ENCODE assay signal across 1 cellular context in the genomic region with DNA sequence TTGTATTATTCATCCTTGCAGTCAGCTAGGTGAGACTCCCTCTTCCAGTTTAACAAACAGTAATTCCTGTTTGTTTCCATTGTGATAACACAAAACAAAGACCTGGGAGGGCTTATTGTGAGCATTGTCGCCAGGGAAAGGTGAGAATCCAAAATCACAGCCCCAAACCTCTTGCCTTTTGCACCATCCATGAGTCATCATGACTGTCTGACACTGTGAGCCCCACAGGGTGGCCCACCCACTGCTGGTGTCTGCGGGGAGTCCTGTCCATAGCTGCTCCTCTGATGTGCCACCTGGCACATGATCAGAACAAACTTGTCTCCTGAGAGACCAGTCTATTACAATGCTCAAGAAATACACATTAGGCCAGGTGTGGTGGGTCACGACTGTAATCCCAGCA.
TF ChIP-seq lines count a peak whose summit lies in the region.

No MANE protein-coding gene starts in this region.

TF ChIP-seq in GM23338, 12 proteins besides CTCF, POLR2A, EP300 and RAD21:
- TF ChIP-seq, protein P1, sequence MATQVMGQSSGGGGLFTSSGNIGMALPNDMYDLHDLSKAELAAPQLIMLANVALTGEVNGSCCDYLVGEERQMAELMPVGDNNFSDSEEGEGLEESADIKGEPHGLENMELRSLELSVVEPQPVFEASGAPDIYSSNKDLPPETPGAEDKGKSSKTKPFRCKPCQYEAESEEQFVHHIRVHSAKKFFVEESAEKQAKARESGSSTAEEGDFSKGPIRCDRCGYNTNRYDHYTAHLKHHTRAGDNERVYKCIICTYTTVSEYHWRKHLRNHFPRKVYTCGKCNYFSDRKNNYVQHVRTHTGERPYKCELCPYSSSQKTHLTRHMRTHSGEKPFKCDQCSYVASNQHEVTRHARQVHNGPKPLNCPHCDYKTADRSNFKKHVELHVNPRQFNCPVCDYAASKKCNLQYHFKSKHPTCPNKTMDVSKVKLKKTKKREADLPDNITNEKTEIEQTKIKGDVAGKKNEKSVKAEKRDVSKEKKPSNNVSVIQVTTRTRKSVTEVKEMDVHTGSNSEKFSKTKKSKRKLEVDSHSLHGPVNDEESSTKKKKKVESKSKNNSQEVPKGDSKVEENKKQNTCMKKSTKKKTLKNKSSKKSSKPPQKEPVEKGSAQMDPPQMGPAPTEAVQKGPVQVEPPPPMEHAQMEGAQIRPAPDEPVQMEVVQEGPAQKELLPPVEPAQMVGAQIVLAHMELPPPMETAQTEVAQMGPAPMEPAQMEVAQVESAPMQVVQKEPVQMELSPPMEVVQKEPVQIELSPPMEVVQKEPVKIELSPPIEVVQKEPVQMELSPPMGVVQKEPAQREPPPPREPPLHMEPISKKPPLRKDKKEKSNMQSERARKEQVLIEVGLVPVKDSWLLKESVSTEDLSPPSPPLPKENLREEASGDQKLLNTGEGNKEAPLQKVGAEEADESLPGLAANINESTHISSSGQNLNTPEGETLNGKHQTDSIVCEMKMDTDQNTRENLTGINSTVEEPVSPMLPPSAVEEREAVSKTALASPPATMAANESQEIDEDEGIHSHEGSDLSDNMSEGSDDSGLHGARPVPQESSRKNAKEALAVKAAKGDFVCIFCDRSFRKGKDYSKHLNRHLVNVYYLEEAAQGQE (IDR thresholded peaks at IDR 0.05; ENCODE audit: unreplicated experiment): no peak
- TF ChIP-seq EZH2phosphoT487 (IDR thresholded peaks at IDR 0.05; ENCODE audit: unreplicated experiment) (no peak), EZH2 (IDR thresholded peaks at IDR 0.05; ENCODE audit: low read depth, unreplicated experiment) (no peak), NANOG (IDR thresholded peaks at IDR 0.05; ENCODE audit: borderline replicate concordance) (no peak), JUNB (IDR thresholded peaks at IDR 0.05; ENCODE audit: unreplicated experiment) (no peak), POLR2AphosphoS5 (IDR thresholded peaks at IDR 0.05; ENCODE audit: low read depth) (no peak), STAT1 (IDR thresholded peaks at IDR 0.05; ENCODE audit: unreplicated experiment) (no peak), ZNF114 (CRISPR knock-in tag; IDR thresholded peaks at IDR 0.05) (no peak)
- TF ChIP-seq, protein P2, sequence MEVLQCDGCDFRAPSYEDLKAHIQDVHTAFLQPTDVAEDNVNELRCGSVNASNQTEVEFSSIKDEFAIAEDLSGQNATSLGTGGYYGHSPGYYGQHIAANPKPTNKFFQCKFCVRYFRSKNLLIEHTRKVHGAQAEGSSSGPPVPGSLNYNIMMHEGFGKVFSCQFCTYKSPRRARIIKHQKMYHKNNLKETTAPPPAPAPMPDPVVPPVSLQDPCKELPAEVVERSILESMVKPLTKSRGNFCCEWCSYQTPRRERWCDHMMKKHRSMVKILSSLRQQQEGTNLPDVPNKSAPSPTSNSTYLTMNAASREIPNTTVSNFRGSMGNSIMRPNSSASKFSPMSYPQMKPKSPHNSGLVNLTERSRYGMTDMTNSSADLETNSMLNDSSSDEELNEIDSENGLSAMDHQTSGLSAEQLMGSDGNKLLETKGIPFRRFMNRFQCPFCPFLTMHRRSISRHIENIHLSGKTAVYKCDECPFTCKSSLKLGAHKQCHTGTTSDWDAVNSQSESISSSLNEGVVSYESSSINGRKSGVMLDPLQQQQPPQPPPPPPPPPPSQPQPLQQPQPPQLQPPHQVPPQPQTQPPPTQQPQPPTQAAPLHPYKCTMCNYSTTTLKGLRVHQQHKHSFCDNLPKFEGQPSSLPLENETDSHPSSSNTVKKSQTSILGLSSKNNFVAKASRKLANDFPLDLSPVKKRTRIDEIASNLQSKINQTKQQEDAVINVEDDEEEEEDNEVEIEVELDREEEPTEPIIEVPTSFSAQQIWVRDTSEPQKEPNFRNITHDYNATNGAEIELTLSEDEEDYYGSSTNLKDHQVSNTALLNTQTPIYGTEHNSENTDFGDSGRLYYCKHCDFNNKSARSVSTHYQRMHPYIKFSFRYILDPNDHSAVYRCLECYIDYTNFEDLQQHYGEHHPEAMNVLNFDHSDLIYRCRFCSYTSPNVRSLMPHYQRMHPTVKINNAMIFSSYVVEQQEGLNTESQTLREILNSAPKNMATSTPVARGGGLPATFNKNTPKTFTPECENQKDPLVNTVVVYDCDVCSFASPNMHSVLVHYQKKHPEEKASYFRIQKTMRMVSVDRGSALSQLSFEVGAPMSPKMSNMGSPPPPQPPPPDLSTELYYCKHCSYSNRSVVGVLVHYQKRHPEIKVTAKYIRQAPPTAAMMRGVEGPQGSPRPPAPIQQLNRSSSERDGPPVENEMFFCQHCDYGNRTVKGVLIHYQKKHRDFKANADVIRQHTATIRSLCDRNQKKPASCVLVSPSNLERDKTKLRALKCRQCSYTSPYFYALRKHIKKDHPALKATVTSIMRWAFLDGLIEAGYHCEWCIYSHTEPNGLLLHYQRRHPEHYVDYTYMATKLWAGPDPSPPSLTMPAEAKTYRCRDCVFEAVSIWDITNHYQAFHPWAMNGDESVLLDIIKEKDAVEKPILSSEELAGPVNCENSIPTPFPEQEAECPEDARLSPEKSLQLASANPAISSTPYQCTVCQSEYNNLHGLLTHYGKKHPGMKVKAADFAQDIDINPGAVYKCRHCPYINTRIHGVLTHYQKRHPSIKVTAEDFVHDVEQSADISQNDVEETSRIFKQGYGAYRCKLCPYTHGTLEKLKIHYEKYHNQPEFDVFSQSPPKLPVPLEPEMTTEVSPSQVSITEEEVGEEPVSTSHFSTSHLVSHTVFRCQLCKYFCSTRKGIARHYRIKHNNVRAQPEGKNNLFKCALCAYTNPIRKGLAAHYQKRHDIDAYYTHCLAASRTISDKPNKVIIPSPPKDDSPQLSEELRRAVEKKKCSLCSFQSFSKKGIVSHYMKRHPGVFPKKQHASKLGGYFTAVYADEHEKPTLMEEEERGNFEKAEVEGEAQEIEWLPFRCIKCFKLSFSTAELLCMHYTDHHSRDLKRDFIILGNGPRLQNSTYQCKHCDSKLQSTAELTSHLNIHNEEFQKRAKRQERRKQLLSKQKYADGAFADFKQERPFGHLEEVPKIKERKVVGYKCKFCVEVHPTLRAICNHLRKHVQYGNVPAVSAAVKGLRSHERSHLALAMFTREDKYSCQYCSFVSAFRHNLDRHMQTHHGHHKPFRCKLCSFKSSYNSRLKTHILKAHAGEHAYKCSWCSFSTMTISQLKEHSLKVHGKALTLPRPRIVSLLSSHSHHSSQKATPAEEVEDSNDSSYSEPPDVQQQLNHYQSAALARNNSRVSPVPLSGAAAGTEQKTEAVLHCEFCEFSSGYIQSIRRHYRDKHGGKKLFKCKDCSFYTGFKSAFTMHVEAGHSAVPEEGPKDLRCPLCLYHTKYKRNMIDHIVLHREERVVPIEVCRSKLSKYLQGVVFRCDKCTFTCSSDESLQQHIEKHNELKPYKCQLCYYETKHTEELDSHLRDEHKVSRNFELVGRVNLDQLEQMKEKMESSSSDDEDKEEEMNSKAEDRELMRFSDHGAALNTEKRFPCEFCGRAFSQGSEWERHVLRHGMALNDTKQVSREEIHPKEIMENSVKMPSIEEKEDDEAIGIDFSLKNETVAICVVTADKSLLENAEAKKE (CRISPR knock-in tag; IDR thresholded peaks at IDR 0.05): no peak
